1 cellular context compared by ENCODE assay signal in genomic region chr19:56138069-56138468, GRCh38.
TF ChIP-seq lines count a peak whose summit lies in the region.

No MANE protein-coding gene starts in this region.

TF ChIP-seq in A549, 52 proteins besides CTCF, POLR2A, EP300 and RAD21 (continued from another document):
- TF ChIP-seq ELK1 (IDR thresholded peaks at IDR 0.05; ENCODE audit: low read depth, low read length) (no peak), CEBPB (IDR thresholded peaks at IDR 0.05) (0 out of 4 replicates have a peak, but pooled peaks of 1 of the 2 experiments have one; percentile 27), MAFK (IDR thresholded peaks at IDR 0.05; ENCODE audit: partially characterized antibody) (no peak), RFX5 (IDR thresholded peaks at IDR 0.05) (no peak), PBX3 (IDR thresholded peaks at IDR 0.05) (no peak), BHLHE40 (IDR thresholded peaks at IDR 0.05; ENCODE audit: low read depth, low read length) (no peak), JUN (IDR thresholded peaks at IDR 0.05) (no peak), NR3C1 (IDR thresholded peaks at IDR 0.05) (no peak), HOXB13 (CRISPR knock-in tag; IDR thresholded peaks at IDR 0.05; ENCODE audit: low read depth) (no peak), HOXA7 (CRISPR knock-in tag; IDR thresholded peaks at IDR 0.05) (no peak)
